ENCODE assay signal across 22 cellular contexts in the genomic region with DNA sequence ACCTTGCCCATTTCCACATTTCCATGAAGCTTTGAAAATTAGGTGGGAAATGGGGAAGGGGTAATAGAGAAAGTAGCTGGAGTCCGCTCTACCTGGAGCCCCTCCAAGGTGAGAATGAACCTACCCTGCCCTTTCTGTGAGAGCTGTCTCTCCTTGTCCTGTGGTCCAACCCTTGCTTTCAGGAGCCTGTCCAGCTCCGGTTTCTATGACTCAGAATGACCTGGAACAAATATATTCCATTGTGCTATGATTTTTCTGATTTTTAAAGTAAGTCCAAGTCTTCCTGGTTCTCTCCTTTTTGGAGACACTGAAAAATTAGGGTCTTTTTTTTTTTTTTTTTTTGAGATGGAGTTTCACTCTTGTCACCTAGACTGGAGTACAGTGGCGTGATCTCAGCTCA.
"Had no signal": no experiment of that assay in that cellular context is flagged by ENCODE, and none has a peak within 500 bp of the region (broad histone marks: within the 10 kb centered on the region; RNA-seq: fewer than 3 reads in every experiment).

No MANE protein-coding gene starts in this region.

- H3K4me3 ChIP-seq: gastrocnemius medialis, left lung, neural progenitor cell, prostate gland, right atrium auricular region, testis, tibial artery, upper lobe of left lung, uterus had no signal

- H3K9me3 Mint-ChIP-seq: effector memory CD8-positive, alpha-beta T cell had no signal

- H3K27ac Mint-ChIP-seq: effector memory CD8-positive, alpha-beta T cell; naive thymus-derived CD4-positive, alpha-beta T cell; nephron; neural progenitor cell; stimulated activated memory B cell treated with anti-CD40 and anti-IgM and Interleukin-4, amounts not matched to agents 10 μg/mL and 1 μg/mL and 100 μg/mL, for 72 hours had no signal

- H3K4me3 Mint-ChIP-seq: effector memory CD8-positive, alpha-beta T cell; naive thymus-derived CD4-positive, alpha-beta T cell; nephron; neural progenitor cell; stimulated activated memory B cell treated with anti-CD40 and anti-IgM and Interleukin-4, amounts not matched to agents 10 μg/mL and 1 μg/mL and 100 μg/mL, for 72 hours had no signal

- H3K36me3 Mint-ChIP-seq: stimulated activated memory B cell treated with anti-CD40 and anti-IgM and Interleukin-4, amounts not matched to agents 10 μg/mL and 1 μg/mL and 100 μg/mL, for 72 hours had no signal

- ATAC-seq: effector memory CD8-positive, alpha-beta T cell; gastrocnemius medialis; left lung; naive thymus-derived CD4-positive, alpha-beta T cell; sciatic nerve; stimulated activated memory B cell treated with anti-CD40 and anti-IgM and Interleukin-4, amounts not matched to agents 10 μg/mL and 1 μg/mL and 100 μg/mL, for 72 hours; stimulated activated naive CD8-positive, alpha-beta T cell treated with anti-CD3 and anti-CD28 coated beads, Interleukin-15, Interleukin-2, amounts not matched to agents 100 U/mL and 50 U/mL, for 24 hours had no signal

- DNase-seq: cortex of kidney; effector memory CD8-positive, alpha-beta T cell; gastrocnemius medialis; kidney; left lung; mesendoderm; midbrain; naive thymus-derived CD4-positive, alpha-beta T cell; stimulated activated CD4-positive, alpha-beta T cell treated with anti-CD3 and anti-CD28 coated beads, Interleukin-4, amount 100 ng/mL, for 4 hours; stimulated activated naive CD8-positive, alpha-beta T cell treated with anti-CD3 and anti-CD28 coated beads, Interleukin-15, Interleukin-2, amounts not matched to agents 100 U/mL and 50 U/mL, for 24 hours; substantia nigra; testis; tibial artery; upper lobe of left lung; uterus had no signal

- H3K4me1 Mint-ChIP-seq: naive thymus-derived CD4-positive, alpha-beta T cell; nephron; stimulated activated memory B cell treated with anti-CD40 and anti-IgM and Interleukin-4, amounts not matched to agents 10 μg/mL and 1 μg/mL and 100 μg/mL, for 72 hours had no signal

- H3K27ac ChIP-seq: gastrocnemius medialis, left lung, neural progenitor cell, parathyroid adenoma, prostate gland, right atrium auricular region, testis, tibial artery, upper lobe of left lung, uterus had no signal
